ENCODE assay signal across 16 cellular contexts in genomic region chr13:23743717-23744116, GRCh38.
DNase-seq lines count a peak whose midpoint lies in the region; ATAC-seq and TF ChIP-seq lines count a peak whose summit lies in the region.
"Had no signal": no experiment of that assay in that cellular context is flagged by ENCODE, and none has a peak within 500 bp of the region (broad histone marks: within the 10 kb centered on the region; RNA-seq: fewer than 3 reads in every experiment).

No MANE protein-coding gene starts in this region.

- no peaks in the 10 kb centered on the region for H3K27me3 Mint-ChIP-seq in CD4-positive, alpha-beta memory T cell
- H3K27me3 Mint-ChIP-seq: dendritic cell treated with granulocyte-macrophage colony-stimulating factor and Interleukin-4, amounts not matched to agents 40 ng/mL and 50 ng/mL, for 4 days had no signal

- peak overlapping the region in 6 of 7 donors; percentile 31 to 84 (median 68) for H3K27ac Mint-ChIP-seq in CD4-positive, alpha-beta memory T cell
- H3K27ac Mint-ChIP-seq: activated CD8-positive, alpha-beta memory T cell treated with anti-CD3 and anti-CD28 coated beads, Interleukin-2, amount 10 ng/mL, durations not matched to agents 7 days and 5 days; dendritic cell treated with granulocyte-macrophage colony-stimulating factor and Interleukin-4, amounts not matched to agents 40 ng/mL and 50 ng/mL, for 4 days had no signal

- POLR2A ChIA-PET in CD4-positive, alpha-beta memory T cell (lab: Charles Lee; ENCODE audit: partially characterized antibody) = interaction anchor here (1.0 kb wide), 1 partner anchor 145 kb away, joined by 3 read pairs; the partner anchor contains the start of gene MIPEP

- peak overlapping the region in 7 of 8 donors; percentile 33 to 71 (median 63) for H3K4me3 Mint-ChIP-seq in CD4-positive, alpha-beta memory T cell
- H3K4me3 Mint-ChIP-seq: activated CD8-positive, alpha-beta memory T cell treated with anti-CD3 and anti-CD28 coated beads, Interleukin-2, amount 10 ng/mL, durations not matched to agents 7 days and 5 days; brain; dendritic cell treated with granulocyte-macrophage colony-stimulating factor and Interleukin-4, amounts not matched to agents 40 ng/mL and 50 ng/mL, for 4 days had no signal

- H3K4me3 ChIP-seq in CD4-positive, alpha-beta memory T cell (ENCODE audit: low read length in 2 of 2) = no peak overlapping the region
- no peak overlapping the region for H3K4me3 ChIP-seq in left lung
- no peak overlapping the region for H3K4me3 ChIP-seq in sigmoid colon
- H3K4me3 ChIP-seq: right atrium auricular region had no signal

- peaks cover 23% of the 10 kb centered on the region for H3K4me1 ChIP-seq in CD4-positive, alpha-beta memory T cell (ENCODE audit: insufficient read depth, low read length)
- H3K4me1 ChIP-seq in left lung (no peaks in the 10 kb centered on the region), sigmoid colon (no peaks in the 10 kb centered on the region)

- peak overlapping the region; percentile 31; the same call in 1 of the 2 replicates for H3K27ac ChIP-seq in 22Rv1
- H3K27ac ChIP-seq in CD4-positive, alpha-beta memory T cell (ENCODE audit: low read depth, low read length) = no peak overlapping the region
- H3K27ac ChIP-seq in left lung = peak overlapping the region in 1 of 2 donors; percentile 34
- no peak overlapping the region for H3K27ac ChIP-seq in sigmoid colon
- H3K27ac ChIP-seq: right atrium auricular region had no signal

- WGBS in sigmoid colon, 2 donors = 79 to 84% methylated on average over 6 of the region's 6 CpGs

- H3K9me3 Mint-ChIP-seq in CD4-positive, alpha-beta memory T cell = no peaks in the 10 kb centered on the region
- H3K9me3 Mint-ChIP-seq: activated naive CD4-positive, alpha-beta T cell treated with anti-CD3 and anti-CD28 coated beads, Interleukin-2, amount 50 U/mL, for 72 hours; dendritic cell treated with granulocyte-macrophage colony-stimulating factor and Interleukin-4, amounts not matched to agents 40 ng/mL and 50 ng/mL, for 4 days had no signal

- H3K36me3 ChIP-seq in CD4-positive, alpha-beta memory T cell (ENCODE audit: insufficient read depth, low read length) = no peaks in the 10 kb centered on the region
- H3K36me3 ChIP-seq in left lung (no peaks in the 10 kb centered on the region), sigmoid colon (no peaks in the 10 kb centered on the region)
- H3K36me3 ChIP-seq: right atrium auricular region had no signal

- no peak for DNase-seq in CD4-positive, alpha-beta memory T cell
- DNase-seq in NCI-H774 (lab: John Stamatoyannopoulos, UW) (peak; percentile 18), left lung (no peak), sigmoid colon (no peak), Right ventricle myocardium inferior (ENCODE audit: missing footprints) (no peak), retina (no peak)
- DNase-seq: activated CD8-positive, alpha-beta memory T cell treated with anti-CD3 and anti-CD28 coated beads, Interleukin-2, amount 10 ng/mL, durations not matched to agents 7 days and 5 days; HCEC 1CT; mesenchymal stem cell; NCI-H2107; stimulated activated CD4-positive, alpha-beta T cell treated with anti-CD3 and anti-CD28 coated beads, Interleukin-2, amount 100 ng/mL, for 48 hours had no signal

- peak; percentile 48 for ATAC-seq in left lung
- no peak for ATAC-seq in Right ventricle myocardium inferior

- H3K4me1 Mint-ChIP-seq in CD4-positive, alpha-beta memory T cell = peaks cover 23 to 35% (median 29%) of the 10 kb centered on the region in 4 donors

- CTCF ChIA-PET in CD4-positive, alpha-beta memory T cell (lab: Charles Lee; ENCODE audit: partially characterized antibody) = interaction anchor here (1.3 to 2.1 kb wide), 2 partner anchors 12 to 24 kb away, joined by 3 to 7 read pairs; no protein-coding TSS in a partner anchor

- TF ChIP-seq CTCF in 22Rv1 (IDR thresholded peaks at IDR 0.05) (no peak), left lung (IDR thresholded peaks at IDR 0.05) (no peak), sigmoid colon (IDR thresholded peaks at IDR 0.05) (no peak)

- no peak for TF ChIP-seq POLR2A in sigmoid colon (IDR thresholded peaks at IDR 0.05)

- no peak for TF ChIP-seq EP300 in sigmoid colon (IDR thresholded peaks at IDR 0.05)

- intact Hi-C loops in CD4-positive, alpha-beta memory T cell (cut with micrococcal nuclease) = loop anchor here (1.0 kb wide), 2 partner anchors 11 to 128 kb away; no protein-coding TSS in a partner anchor
- intact Hi-C loops in left lung (cut with DNase I) (no loop called here), sigmoid colon (cut with DNase I) (no loop called here), Right ventricle myocardium inferior (cut with DNase I) (no loop called here)

- no peaks in the 10 kb centered on the region for H3K27me3 ChIP-seq in CD4-positive, alpha-beta memory T cell (ENCODE audit: insufficient read depth, low read length)
- H3K27me3 ChIP-seq in left lung (no peaks in the 10 kb centered on the region), sigmoid colon (no peaks in the 10 kb centered on the region)
- H3K27me3 ChIP-seq: right atrium auricular region had no signal

- H3K36me3 Mint-ChIP-seq in CD4-positive, alpha-beta memory T cell = peaks cover 0 to 4% of the 10 kb centered on the region in 2 donors
- H3K36me3 Mint-ChIP-seq: activated naive CD4-positive, alpha-beta T cell treated with anti-CD3 and anti-CD28 coated beads, Interleukin-2, amount 50 U/mL, for 72 hours had no signal

- no peaks in the 10 kb centered on the region for H3K9me3 ChIP-seq in CD4-positive, alpha-beta memory T cell (ENCODE audit: control insufficient read depth in 1 of 2, low read length in 2 of 2)
- H3K9me3 ChIP-seq in left lung = no peaks in the 10 kb centered on the region
- H3K9me3 ChIP-seq in sigmoid colon = no peaks in the 10 kb centered on the region
- H3K9me3 ChIP-seq: right atrium auricular region had no signal
